8 cellular contexts compared by ENCODE assay signal in the genomic region with DNA sequence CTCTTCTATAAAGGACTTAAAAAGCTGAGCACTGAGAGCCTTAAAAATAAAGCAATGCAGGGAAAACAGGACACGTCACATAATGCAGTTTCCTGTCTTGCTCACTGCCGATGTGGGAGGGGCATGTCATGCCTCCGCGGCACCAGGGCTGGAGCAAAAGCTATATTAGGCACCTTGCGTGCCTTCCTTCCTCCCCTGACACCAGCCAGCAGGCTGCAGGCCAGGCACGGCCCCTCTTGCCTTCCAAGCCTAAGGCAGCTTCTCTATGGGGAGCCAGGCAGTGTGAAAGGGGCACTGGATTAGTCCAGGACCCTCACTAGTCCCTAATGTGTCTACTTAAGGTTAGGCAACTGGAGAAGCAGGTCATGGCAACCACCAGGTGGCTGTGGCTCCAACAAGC. TPM values are rescaled to one million over a fixed set of nuclear protein-coding genes. Genes with fewer than 3 reads are reported as not detected.
DNase-seq lines count a peak whose midpoint lies in the region; ATAC-seq and TF ChIP-seq lines count a peak whose summit lies in the region.

No MANE protein-coding gene starts in this region.

- no peaks in the 10 kb centered on the region for H3K27me3 ChIP-seq in psoas muscle (ENCODE audit: insufficient read depth in 3 of 3, low read length in 2 of 3)

- no peaks in the 10 kb centered on the region for H3K9me3 ChIP-seq in psoas muscle

- DNase-seq in UCSD-AML1 (lab: John Stamatoyannopoulos, UW; ENCODE audit: unreplicated experiment) (peak; percentile 72), dermis microvascular lymphatic vessel endothelial cell (ENCODE audit: low read depth in 2 of 2) (peak; percentile 89 to 93), psoas muscle (peak; percentile 64 to 83), omental fat pad (ENCODE audit: low spot score) (no peak), NCI-H146 treated with DMSO at 0.1 percent for 48 hours (lab: John Stamatoyannopoulos, UW; ENCODE audit: unreplicated experiment) (no peak), mesenteric fat pad (ENCODE audit: low spot score) (no peak)

- WGBS in psoas muscle, 3 donors = 4 to 13% (median 8%) methylated on average over 6 of the region's 6 CpGs

- TF ChIP-seq CTCF in GM12873 (IDR thresholded peaks at IDR 0.05; ENCODE audit: insufficient read depth, low read depth, low read length, missing control alignments) = peak; percentile 29
- no peak for TF ChIP-seq CTCF in psoas muscle (IDR thresholded peaks at IDR 0.05)
- no peak for TF ChIP-seq CTCF in omental fat pad (IDR thresholded peaks at IDR 0.05)

- peak overlapping the region; percentile 48 for H3K4me3 ChIP-seq in psoas muscle

- peaks cover 42% of the 10 kb centered on the region for H3K4me1 ChIP-seq in psoas muscle

- peak overlapping the region; percentile 89 for H3K27ac ChIP-seq in psoas muscle

- ATAC-seq in HG02870 (IDR thresholded peaks at IDR 0.05; ENCODE audit: unreplicated experiment) = peak; percentile 48
- peak; percentile 84 to 95 (median 92) for ATAC-seq in psoas muscle
- ATAC-seq in omental fat pad (ENCODE audit: low FRiP score) = no peak

- intact Hi-C loops in psoas muscle (cut with DNase I) = loop anchor here in 1 of 2 donors (10.0 kb wide), 1 partner anchor 389 kb away; no protein-coding TSS in a partner anchor

- H3K36me3 ChIP-seq in psoas muscle (ENCODE audit: insufficient read depth in 1 of 2, low read depth in 1 of 2) = no peaks in the 10 kb centered on the region

RNA-seq across cellular contexts. Expression of a gene that starts 26.3 kb away (rescaled TPM):
- 37.9 and 51.5 TPM in 2 replicates for total RNA-seq in dermis microvascular lymphatic vessel endothelial cell
- total RNA-seq in psoas muscle = 10 to 100 TPM; 39.7 to 67.4 (median 47.9) TPM
- 10 to 100 TPM; 46.3 to 94.7 (median 65.8) TPM for polyA plus RNA-seq in psoas muscle
- total RNA-seq in omental fat pad = 10 to 100 TPM; 19.3 to 29.8 (median 23.2) TPM
- 30.9 TPM for total RNA-seq in mesenteric fat pad

RNA-seq across cellular contexts. Expression of a gene that starts 30.3 kb away (rescaled TPM):
- total RNA-seq in dermis microvascular lymphatic vessel endothelial cell (44.7 and 49.7 TPM in 2 replicates), psoas muscle (100 to 1,000 TPM; 141 to 272 (median 167) TPM), omental fat pad (10 to 100 TPM; 52.2 to 64.7 (median 58.7) TPM), mesenteric fat pad (85.2 TPM)
- polyA plus RNA-seq in psoas muscle = 100 to 1,000 TPM; 132 to 185 (median 148) TPM

Comparison
In these comparisons a context has a peak if more than half of its experiments do, and no peak if none do; other contexts are left out.
1. DNase-seq: peak in UCSD-AML1 (single experiment), dermis microvascular lymphatic vessel endothelial cell (2 of 2) and psoas muscle (2 of 2); none in omental fat pad (single experiment), NCI-H146 treated with DMSO at 0.1 percent for 48 hours (single experiment) and mesenteric fat pad (single experiment).